1 cellular context compared by ENCODE assay signal in genomic region chr11:92828576-92828975, GRCh38.
TF ChIP-seq lines count a peak whose summit lies in the region.

No MANE protein-coding gene starts in this region.

TF ChIP-seq in H1, 55 proteins besides CTCF, POLR2A, EP300 and RAD21:
- TF ChIP-seq JUND (IDR thresholded peaks at IDR 0.05; ENCODE audit: low read length) = no peak
- no peak for TF ChIP-seq BRCA1 (IDR thresholded peaks at IDR 0.05; ENCODE audit: low read depth, low read length)
- no peak for TF ChIP-seq CBX8 (IDR thresholded peaks at IDR 0.05; ENCODE audit: borderline replicate concordance, low read depth, low read length)
- TF ChIP-seq MAFK (IDR thresholded peaks at IDR 0.05; ENCODE audit: low read depth, low read length) = no peak
TF ChIP-seq in H1: peak in this region for 0.
